ENCODE assay signal across 10 cellular contexts in genomic region chr16:10231563-10231962, GRCh38. TPM values are rescaled to one million over a fixed set of nuclear protein-coding genes. Genes with fewer than 3 reads are reported as not detected.
"Had no signal": no experiment of that assay in that cellular context is flagged by ENCODE, and none has a peak within 500 bp of the region (broad histone marks: within the 10 kb centered on the region; RNA-seq: fewer than 3 reads in every experiment).

No MANE protein-coding gene starts in this region.

- ATAC-seq: K562 had no signal

- DNase-seq: IMR-90, KBM-7, KG1 had no signal

- H3K4me2 ChIP-seq: KMS-11 had no signal

- FAIRE-seq: HTR-8/SVneo, K562 had no signal

- H3K27ac ChIP-seq: HL-60, KMS-11 had no signal

- H3K9ac ChIP-seq: KMS-11 had no signal

- H3K4me3 ChIP-seq: K562 had no signal

RNA-seq across cellular contexts. Expression of gene GRIN2A, which starts 49.3 kb away (rescaled TPM):
- total RNA-seq: HT-29, HT1080, K562 had no signal
- polyA plus RNA-seq: IgD-negative memory B cell, IMR-90, K562 had no signal
